In the genomic region with DNA sequence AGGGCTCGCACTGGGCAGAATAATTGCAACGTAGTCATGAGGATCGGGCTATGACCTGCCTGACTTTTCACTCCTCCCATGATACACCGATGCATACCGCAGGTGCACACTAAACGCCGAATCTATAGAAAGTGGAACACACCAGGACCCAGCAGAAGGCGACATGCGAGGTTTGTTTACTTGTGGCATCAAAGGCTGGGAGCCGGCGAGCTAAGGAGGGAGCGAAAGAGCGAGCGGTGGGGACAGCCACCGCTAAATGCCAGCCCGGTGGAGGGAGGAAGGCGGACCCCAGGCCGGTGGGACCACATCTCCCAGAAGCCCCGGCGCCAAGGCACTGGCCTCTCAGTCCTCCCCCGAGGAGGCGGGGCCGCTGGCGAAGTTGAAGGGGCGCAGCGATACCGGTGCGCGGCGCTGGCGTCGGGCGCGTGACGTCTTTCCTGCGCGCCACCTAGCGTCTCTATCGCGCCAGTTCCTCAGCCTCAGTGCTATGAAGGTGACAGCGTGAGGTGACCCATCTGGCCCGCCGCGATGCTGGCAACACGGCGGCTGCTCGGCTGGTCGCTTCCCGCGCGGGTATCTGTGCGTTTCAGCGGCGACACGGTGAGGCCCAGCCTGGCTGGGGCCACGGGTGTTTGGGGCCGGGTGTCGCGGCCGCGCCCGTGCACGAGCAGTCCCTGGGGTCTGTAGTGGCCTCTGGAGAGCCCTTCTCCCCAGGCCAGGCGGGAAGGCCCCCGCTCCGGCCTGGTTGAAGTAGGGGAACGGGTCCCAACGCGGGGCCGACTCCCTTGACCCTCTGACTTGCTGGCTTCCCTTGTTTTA, we compare ENCODE assay signal across 1 cellular context.
TF ChIP-seq lines count a peak whose summit lies in the region.

A gene (plus strand): TSS at position 460 of the 819 bp plus-strand sequence. CDS start 69 bp downstream, at position 529.

TF ChIP-seq in GM12878, 131 proteins besides CTCF, POLR2A, EP300 and RAD21 (continued from another document and continues in another):
- TF ChIP-seq, protein P1, sequence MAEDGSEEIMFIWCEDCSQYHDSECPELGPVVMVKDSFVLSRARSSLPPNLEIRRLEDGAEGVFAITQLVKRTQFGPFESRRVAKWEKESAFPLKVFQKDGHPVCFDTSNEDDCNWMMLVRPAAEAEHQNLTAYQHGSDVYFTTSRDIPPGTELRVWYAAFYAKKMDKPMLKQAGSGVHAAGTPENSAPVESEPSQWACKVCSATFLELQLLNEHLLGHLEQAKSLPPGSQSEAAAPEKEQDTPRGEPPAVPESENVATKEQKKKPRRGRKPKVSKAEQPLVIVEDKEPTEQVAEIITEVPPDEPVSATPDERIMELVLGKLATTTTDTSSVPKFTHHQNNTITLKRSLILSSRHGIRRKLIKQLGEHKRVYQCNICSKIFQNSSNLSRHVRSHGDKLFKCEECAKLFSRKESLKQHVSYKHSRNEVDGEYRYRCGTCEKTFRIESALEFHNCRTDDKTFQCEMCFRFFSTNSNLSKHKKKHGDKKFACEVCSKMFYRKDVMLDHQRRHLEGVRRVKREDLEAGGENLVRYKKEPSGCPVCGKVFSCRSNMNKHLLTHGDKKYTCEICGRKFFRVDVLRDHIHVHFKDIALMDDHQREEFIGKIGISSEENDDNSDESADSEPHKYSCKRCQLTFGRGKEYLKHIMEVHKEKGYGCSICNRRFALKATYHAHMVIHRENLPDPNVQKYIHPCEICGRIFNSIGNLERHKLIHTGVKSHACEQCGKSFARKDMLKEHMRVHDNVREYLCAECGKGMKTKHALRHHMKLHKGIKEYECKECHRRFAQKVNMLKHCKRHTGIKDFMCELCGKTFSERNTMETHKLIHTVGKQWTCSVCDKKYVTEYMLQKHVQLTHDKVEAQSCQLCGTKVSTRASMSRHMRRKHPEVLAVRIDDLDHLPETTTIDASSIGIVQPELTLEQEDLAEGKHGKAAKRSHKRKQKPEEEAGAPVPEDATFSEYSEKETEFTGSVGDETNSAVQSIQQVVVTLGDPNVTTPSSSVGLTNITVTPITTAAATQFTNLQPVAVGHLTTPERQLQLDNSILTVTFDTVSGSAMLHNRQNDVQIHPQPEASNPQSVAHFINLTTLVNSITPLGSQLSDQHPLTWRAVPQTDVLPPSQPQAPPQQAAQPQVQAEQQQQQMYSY (CRISPR knock-in tag; IDR thresholded peaks at IDR 0.05): no peak
- TF ChIP-seq POLR2AphosphoS2 (IDR thresholded peaks at IDR 0.05; ENCODE audit: low read depth, low read length) (peak; percentile 53; the same call in 1 of the 2 replicates), SMC3 (IDR thresholded peaks at IDR 0.05; ENCODE audit: borderline replicate concordance, low read length) (peak; percentile 42; the same call in 1 of the 2 replicates), CBFB (IDR thresholded peaks at IDR 0.05; ENCODE audit: low read depth) (no peak; the same call in 1 of the 2 replicates), SIN3A (IDR thresholded peaks at IDR 0.05; ENCODE audit: low read depth, low read length) (peak; percentile 73; the same call in 1 of the 2 replicates), NR2C1 (IDR thresholded peaks at IDR 0.05) (peak; percentile 87), BCL11A (IDR thresholded peaks at IDR 0.05; ENCODE audit: low read depth, low read length) (0 out of 2 replicates have a peak, but pooled peaks have one; percentile 8), YY1 (IDR thresholded peaks at IDR 0.05; ENCODE audit: low read depth, low read length) (peak; percentile 68; the same call in 1 of the 2 replicates), NRF1 (conservative IDR thresholded peaks at IDR 0.05; ENCODE audit: low read depth, low read length) (0 out of 2 replicates have a peak, but pooled peaks have one; percentile 10), CHD1 (IDR thresholded peaks at IDR 0.05; ENCODE audit: low read depth, low read length) (no peak), SMAD5 (IDR thresholded peaks at IDR 0.05; ENCODE audit: low read depth) (peak; percentile 82), SIX5 (IDR thresholded peaks at IDR 0.05; ENCODE audit: low read depth, low read length, severe bottlenecking) (peak; percentile 78), RCOR1 (conservative IDR thresholded peaks at IDR 0.05; ENCODE audit: low read depth, low read length) (no peak), NBN (IDR thresholded peaks at IDR 0.05) (peak; percentile 90), RB1 (IDR thresholded peaks at IDR 0.05; ENCODE audit: borderline replicate concordance) (peak; percentile 81; the same call in 1 of the 2 replicates), CHD2 (IDR thresholded peaks at IDR 0.05; ENCODE audit: borderline replicate concordance, low read depth, low read length) (peak; percentile 40; the same call in 1 of the 2 replicates), GABPA (IDR thresholded peaks at IDR 0.05; ENCODE audit: low read depth) (peak; percentile 82; the same call in 1 of the 2 replicates), SREBF2 (IDR thresholded peaks at IDR 0.05; ENCODE audit: low read length) (no peak), POLR2AphosphoS5 (IDR thresholded peaks at IDR 0.05; ENCODE audit: low read length) (peak; percentile 83), MXI1 (IDR thresholded peaks at IDR 0.05; ENCODE audit: low read depth, low read length) (peak; percentile 85), MEF2B (IDR thresholded peaks at IDR 0.05; ENCODE audit: partially characterized antibody, poor library complexity, severe bottlenecking) (no peak), ATF7 (IDR thresholded peaks at IDR 0.05; ENCODE audit: low read depth) (peak; percentile 54; the same call in 1 of the 2 replicates), SUPT20H (IDR thresholded peaks at IDR 0.05; ENCODE audit: borderline replicate concordance, control insufficient read depth, low read depth, low read length) (no peak), HCFC1 (IDR thresholded peaks at IDR 0.05; ENCODE audit: low read length) (peak; percentile 91), BHLHE40 (IDR thresholded peaks at IDR 0.05; ENCODE audit: borderline replicate concordance in 1 of 2, low read depth in 2 of 2, low read length in 1 of 2) (peak; percentile 62 to 83), KDM1A (IDR thresholded peaks at IDR 0.05; ENCODE audit: borderline replicate concordance) (no peak), SUZ12 (IDR thresholded peaks at IDR 0.05; ENCODE audit: unreplicated experiment) (no peak), KLF5 (IDR thresholded peaks at IDR 0.05; ENCODE audit: partially characterized antibody) (peak; percentile 40), SP1 (IDR thresholded peaks at IDR 0.05; ENCODE audit: low read depth, low read length) (peak; percentile 57), CHD4 (IDR thresholded peaks at IDR 0.05) (no peak), HDGF (IDR thresholded peaks at IDR 0.05) (peak; percentile 96), TAF1 (IDR thresholded peaks at IDR 0.05; ENCODE audit: borderline replicate concordance, low read depth, low read length) (peak; percentile 76; the same call in 1 of the 2 replicates), RUNX3 (IDR thresholded peaks at IDR 0.05; ENCODE audit: low read length) (no peak; the same call in 1 of the 2 replicates), CREB1 (IDR thresholded peaks at IDR 0.05; ENCODE audit: low read depth) (peak; percentile 99), TCF12 (IDR thresholded peaks at IDR 0.05; ENCODE audit: low read depth, low read length) (peak; percentile 88), EGR1 (IDR thresholded peaks at IDR 0.05; ENCODE audit: borderline replicate concordance in 1 of 2, low read depth in 2 of 2, low read length in 2 of 2) (peak; percentile 19 to 63; a peak in 2 of 3 replicates), SRF (IDR thresholded peaks at IDR 0.05; ENCODE audit: low read depth in 2 of 2, low read length in 2 of 2) (peak; percentile 4 to 81; a peak in 3 of 4 replicates), GATAD2B (conservative IDR thresholded peaks at IDR 0.05; ENCODE audit: low read depth) (peak; percentile 47; the same call in 1 of the 2 replicates)
- TF ChIP-seq, protein P2, sequence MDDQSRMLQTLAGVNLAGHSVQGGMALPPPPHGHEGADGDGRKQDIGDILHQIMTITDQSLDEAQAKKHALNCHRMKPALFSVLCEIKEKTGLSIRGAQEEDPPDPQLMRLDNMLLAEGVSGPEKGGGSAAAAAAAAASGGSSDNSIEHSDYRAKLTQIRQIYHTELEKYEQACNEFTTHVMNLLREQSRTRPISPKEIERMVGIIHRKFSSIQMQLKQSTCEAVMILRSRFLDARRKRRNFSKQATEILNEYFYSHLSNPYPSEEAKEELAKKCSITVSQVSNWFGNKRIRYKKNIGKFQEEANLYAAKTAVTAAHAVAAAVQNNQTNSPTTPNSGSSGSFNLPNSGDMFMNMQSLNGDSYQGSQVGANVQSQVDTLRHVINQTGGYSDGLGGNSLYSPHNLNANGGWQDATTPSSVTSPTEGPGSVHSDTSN (IDR thresholded peaks at IDR 0.05; ENCODE audit: insufficient replicate concordance, low read depth, low read length): peak; percentile 72
- TF ChIP-seq, protein P3, sequence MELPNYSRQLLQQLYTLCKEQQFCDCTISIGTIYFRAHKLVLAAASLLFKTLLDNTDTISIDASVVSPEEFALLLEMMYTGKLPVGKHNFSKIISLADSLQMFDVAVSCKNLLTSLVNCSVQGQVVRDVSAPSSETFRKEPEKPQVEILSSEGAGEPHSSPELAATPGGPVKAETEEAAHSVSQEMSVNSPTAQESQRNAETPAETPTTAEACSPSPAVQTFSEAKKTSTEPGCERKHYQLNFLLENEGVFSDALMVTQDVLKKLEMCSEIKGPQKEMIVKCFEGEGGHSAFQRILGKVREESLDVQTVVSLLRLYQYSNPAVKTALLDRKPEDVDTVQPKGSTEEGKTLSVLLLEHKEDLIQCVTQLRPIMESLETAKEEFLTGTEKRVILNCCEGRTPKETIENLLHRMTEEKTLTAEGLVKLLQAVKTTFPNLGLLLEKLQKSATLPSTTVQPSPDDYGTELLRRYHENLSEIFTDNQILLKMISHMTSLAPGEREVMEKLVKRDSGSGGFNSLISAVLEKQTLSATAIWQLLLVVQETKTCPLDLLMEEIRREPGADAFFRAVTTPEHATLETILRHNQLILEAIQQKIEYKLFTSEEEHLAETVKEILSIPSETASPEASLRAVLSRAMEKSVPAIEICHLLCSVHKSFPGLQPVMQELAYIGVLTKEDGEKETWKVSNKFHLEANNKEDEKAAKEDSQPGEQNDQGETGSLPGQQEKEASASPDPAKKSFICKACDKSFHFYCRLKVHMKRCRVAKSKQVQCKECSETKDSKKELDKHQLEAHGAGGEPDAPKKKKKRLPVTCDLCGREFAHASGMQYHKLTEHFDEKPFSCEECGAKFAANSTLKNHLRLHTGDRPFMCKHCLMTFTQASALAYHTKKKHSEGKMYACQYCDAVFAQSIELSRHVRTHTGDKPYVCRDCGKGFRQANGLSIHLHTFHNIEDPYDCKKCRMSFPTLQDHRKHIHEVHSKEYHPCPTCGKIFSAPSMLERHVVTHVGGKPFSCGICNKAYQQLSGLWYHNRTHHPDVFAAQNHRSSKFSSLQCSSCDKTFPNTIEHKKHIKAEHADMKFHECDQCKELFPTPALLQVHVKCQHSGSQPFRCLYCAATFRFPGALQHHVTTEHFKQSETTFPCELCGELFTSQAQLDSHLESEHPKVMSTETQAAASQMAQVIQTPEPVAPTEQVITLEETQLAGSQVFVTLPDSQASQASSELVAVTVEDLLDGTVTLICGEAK (IDR thresholded peaks at IDR 0.05; ENCODE audit: borderline replicate concordance): peak; percentile 75; the same call in 1 of the 2 replicates
- TF ChIP-seq, protein P4, sequence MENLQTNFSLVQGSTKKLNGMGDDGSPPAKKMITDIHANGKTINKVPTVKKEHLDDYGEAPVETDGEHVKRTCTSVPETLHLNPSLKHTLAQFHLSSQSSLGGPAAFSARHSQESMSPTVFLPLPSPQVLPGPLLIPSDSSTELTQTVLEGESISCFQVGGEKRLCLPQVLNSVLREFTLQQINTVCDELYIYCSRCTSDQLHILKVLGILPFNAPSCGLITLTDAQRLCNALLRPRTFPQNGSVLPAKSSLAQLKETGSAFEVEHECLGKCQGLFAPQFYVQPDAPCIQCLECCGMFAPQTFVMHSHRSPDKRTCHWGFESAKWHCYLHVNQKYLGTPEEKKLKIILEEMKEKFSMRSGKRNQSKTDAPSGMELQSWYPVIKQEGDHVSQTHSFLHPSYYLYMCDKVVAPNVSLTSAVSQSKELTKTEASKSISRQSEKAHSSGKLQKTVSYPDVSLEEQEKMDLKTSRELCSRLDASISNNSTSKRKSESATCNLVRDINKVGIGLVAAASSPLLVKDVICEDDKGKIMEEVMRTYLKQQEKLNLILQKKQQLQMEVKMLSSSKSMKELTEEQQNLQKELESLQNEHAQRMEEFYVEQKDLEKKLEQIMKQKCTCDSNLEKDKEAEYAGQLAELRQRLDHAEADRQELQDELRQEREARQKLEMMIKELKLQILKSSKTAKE (IDR thresholded peaks at IDR 0.05; ENCODE audit: low read depth, poor library complexity, severe bottlenecking): no peak
- TF ChIP-seq, protein P5, sequence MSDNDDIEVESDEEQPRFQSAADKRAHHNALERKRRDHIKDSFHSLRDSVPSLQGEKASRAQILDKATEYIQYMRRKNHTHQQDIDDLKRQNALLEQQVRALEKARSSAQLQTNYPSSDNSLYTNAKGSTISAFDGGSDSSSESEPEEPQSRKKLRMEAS (IDR thresholded peaks at IDR 0.05; ENCODE audit: low read depth, low read length): peak; percentile 49; the same call in 1 of the 2 replicates
- TF ChIP-seq, protein P6, sequence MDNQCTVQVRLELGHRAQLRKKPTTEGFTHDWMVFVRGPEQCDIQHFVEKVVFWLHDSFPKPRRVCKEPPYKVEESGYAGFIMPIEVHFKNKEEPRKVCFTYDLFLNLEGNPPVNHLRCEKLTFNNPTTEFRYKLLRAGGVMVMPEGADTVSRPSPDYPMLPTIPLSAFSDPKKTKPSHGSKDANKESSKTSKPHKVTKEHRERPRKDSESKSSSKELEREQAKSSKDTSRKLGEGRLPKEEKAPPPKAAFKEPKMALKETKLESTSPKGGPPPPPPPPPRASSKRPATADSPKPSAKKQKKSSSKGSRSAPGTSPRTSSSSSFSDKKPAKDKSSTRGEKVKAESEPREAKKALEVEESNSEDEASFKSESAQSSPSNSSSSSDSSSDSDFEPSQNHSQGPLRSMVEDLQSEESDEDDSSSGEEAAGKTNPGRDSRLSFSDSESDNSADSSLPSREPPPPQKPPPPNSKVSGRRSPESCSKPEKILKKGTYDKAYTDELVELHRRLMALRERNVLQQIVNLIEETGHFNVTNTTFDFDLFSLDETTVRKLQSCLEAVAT (IDR thresholded peaks at IDR 0.05): peak; percentile 70; the same call in 1 of the 2 replicates
- TF ChIP-seq, protein P7, sequence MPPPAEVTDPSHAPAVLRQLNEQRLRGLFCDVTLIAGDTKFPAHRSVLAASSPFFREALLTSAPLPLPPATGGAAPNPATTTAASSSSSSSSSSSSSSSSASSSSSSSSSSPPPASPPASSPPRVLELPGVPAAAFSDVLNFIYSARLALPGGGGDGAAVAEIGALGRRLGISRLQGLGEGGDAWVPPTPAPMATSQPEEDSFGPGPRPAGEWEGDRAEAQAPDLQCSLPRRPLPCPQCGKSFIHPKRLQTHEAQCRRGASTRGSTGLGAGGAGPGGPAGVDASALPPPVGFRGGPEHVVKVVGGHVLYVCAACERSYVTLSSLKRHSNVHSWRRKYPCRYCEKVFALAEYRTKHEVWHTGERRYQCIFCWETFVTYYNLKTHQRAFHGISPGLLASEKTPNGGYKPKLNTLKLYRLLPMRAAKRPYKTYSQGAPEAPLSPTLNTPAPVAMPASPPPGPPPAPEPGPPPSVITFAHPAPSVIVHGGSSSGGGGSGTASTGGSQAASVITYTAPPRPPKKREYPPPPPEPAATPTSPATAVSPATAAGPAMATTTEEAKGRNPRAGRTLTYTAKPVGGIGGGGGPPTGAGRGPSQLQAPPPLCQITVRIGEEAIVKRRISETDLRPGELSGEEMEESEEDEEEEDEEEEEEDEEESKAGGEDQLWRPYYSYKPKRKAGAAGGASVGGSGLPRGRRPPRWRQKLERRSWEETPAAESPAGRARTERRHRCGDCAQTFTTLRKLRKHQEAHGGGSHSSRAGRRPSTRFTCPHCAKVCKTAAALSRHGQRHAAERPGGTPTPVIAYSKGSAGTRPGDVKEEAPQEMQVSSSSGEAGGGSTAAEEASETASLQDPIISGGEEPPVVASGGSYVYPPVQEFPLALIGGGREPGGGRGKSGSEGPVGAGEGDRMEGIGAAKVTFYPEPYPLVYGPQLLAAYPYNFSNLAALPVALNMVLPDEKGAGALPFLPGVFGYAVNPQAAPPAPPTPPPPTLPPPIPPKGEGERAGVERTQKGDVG (CRISPR knock-in tag; IDR thresholded peaks at IDR 0.05): no peak
